ENCODE assay signal across 18 cellular contexts in genomic region chr2:55093381-55093780, GRCh38. TPM values are rescaled to one million over a fixed set of nuclear protein-coding genes. Genes with fewer than 3 reads are reported as not detected.
DNase-seq lines count a peak whose midpoint lies in the region; ATAC-seq, FAIRE-seq and TF ChIP-seq lines count a peak whose summit lies in the region.
"Had no signal": no experiment of that assay in that cellular context is flagged by ENCODE, and none has a peak within 500 bp of the region (broad histone marks: within the 10 kb centered on the region; RNA-seq: fewer than 3 reads in every experiment).

No MANE protein-coding gene starts in this region.

- WGBS in esophagus muscularis mucosa: 65% methylated on average over 4 of the region's 4 CpGs

- no peak overlapping the region for H3K4me3 ChIP-seq in adipocyte (ENCODE audit: low read length)
- no peak overlapping the region for H3K4me3 ChIP-seq in keratinocyte (ENCODE audit: control insufficient read depth in 2 of 3, extremely low read depth in 1 of 3, insufficient read depth in 2 of 3, low read depth in 1 of 3, low read length in 3 of 3)
- H3K4me3 ChIP-seq in esophagus muscularis mucosa: no peak overlapping the region
- H3K4me3 ChIP-seq in MM.1S (ENCODE audit: low read length): no peak overlapping the region

- H3K27ac ChIP-seq in keratinocyte (ENCODE audit: control insufficient read depth, insufficient read depth, low read length): no peak overlapping the region
- no peak overlapping the region for H3K27ac ChIP-seq in esophagus muscularis mucosa (replicated peaks in 1 of 4)
- H3K27ac ChIP-seq in MM.1S (ENCODE audit: low read length): no peak overlapping the region

- H3K9me3 ChIP-seq in adipocyte (ENCODE audit: control insufficient read depth, low read length) (no peaks in the 10 kb centered on the region), keratinocyte (ENCODE audit: control insufficient read depth, low read depth, low read length) (no peaks in the 10 kb centered on the region), esophagus muscularis mucosa (no peaks in the 10 kb centered on the region), MM.1S (replicated peaks; ENCODE audit: insufficient read depth, low read length) (no peaks in the 10 kb centered on the region)

- TF ChIP-seq POLR2A in esophagus muscularis mucosa (IDR thresholded peaks at IDR 0.05; ENCODE audit: low read depth): no peak

- H3K4me1 ChIP-seq in adipocyte (ENCODE audit: control insufficient read depth, insufficient read depth, low read length): peaks cover 34% of the 10 kb centered on the region
- peaks cover 15% of the 10 kb centered on the region for H3K4me1 ChIP-seq in keratinocyte (ENCODE audit: control insufficient read depth, extremely low read depth, insufficient read depth, low read length)
- H3K4me1 ChIP-seq in esophagus muscularis mucosa: peaks cover 20 to 30% (median 23%) of the 10 kb centered on the region in 4 donors
- peaks cover 4% of the 10 kb centered on the region; the same call in 1 of the 2 replicates for H3K4me1 ChIP-seq in MM.1S (ENCODE audit: low read length)

- H3K9me2 ChIP-seq in MM.1S (replicated peaks; ENCODE audit: insufficient read depth, low read length): no peaks in the 10 kb centered on the region

- H3K9me1 ChIP-seq in keratinocyte (ENCODE audit: control insufficient read depth, extremely low read depth, insufficient read depth, low read length): no peaks in the 10 kb centered on the region

- dilution Hi-C loops in keratinocyte (cut with MboI; ENCODE audit: extremely low pct_ligation_motif_present, low sequenced_read_pairs): no loop called here

- H3K9ac ChIP-seq in adipocyte (ENCODE audit: low read length) (no peak overlapping the region), keratinocyte (ENCODE audit: control insufficient read depth, extremely low read depth, insufficient read depth, low read length) (no peak overlapping the region), MM.1S (ENCODE audit: low read length) (no peak overlapping the region)

- H4K20me1 ChIP-seq in keratinocyte (ENCODE audit: control insufficient read depth, extremely low read depth, insufficient read depth, low read length) (no peaks in the 10 kb centered on the region), MM.1S (ENCODE audit: insufficient read depth, low read length) (no peaks in the 10 kb centered on the region)

- H3K27me3 ChIP-seq in adipocyte (replicated peaks; ENCODE audit: control insufficient read depth, insufficient read depth, low read length): no peaks in the 10 kb centered on the region
- H3K27me3 ChIP-seq in keratinocyte (ENCODE audit: control insufficient read depth, extremely low read depth, insufficient read depth, low read length): no peaks in the 10 kb centered on the region
- H3K27me3 ChIP-seq in esophagus muscularis mucosa: no peaks in the 10 kb centered on the region
- no peaks in the 10 kb centered on the region for H3K27me3 ChIP-seq in MM.1S (replicated peaks; ENCODE audit: insufficient read depth, low read length)

- H3K36me3 ChIP-seq in adipocyte (ENCODE audit: control insufficient read depth, insufficient read depth, low read length, severe bottlenecking) (no peaks in the 10 kb centered on the region), keratinocyte (ENCODE audit: control insufficient read depth in 2 of 2, extremely low read depth in 1 of 2, insufficient read depth in 2 of 2, low read length in 2 of 2) (no peaks in the 10 kb centered on the region), esophagus muscularis mucosa (no peaks in the 10 kb centered on the region), MM.1S (replicated peaks; ENCODE audit: insufficient read depth, low read length) (no peaks in the 10 kb centered on the region)

- H3K79me2 ChIP-seq in keratinocyte (ENCODE audit: control insufficient read depth, insufficient read depth, low read length) (no peaks in the 10 kb centered on the region), MM.1S (ENCODE audit: low read length) (no peaks in the 10 kb centered on the region)

- TF ChIP-seq CTCF in keratinocyte (optimal IDR thresholded peaks at IDR 0.05 in 1 of 3, IDR thresholded peaks at IDR 0.05 in 1 of 3, conservative IDR thresholded peaks at IDR 0.05 in 1 of 3; ENCODE audit: extremely low read depth in 1 of 3, insufficient read depth in 2 of 3, low read length in 3 of 3) (no peak), esophagus muscularis mucosa (IDR thresholded peaks at IDR 0.05) (no peak), MM.1S (IDR thresholded peaks at IDR 0.05; ENCODE audit: low read length) (no peak)

- FAIRE-seq in keratinocyte (lab: Jason Lieb, UNC): no peak
- FAIRE-seq: kidney had no signal

- H3F3A ChIP-seq in MM.1S (ENCODE audit: insufficient read depth, low read length): no peaks in the 10 kb centered on the region

- no peak for TF ChIP-seq EP300 in esophagus muscularis mucosa (IDR thresholded peaks at IDR 0.05)

- peak overlapping the region; percentile 42 for H3K4me2 ChIP-seq in keratinocyte (ENCODE audit: control insufficient read depth, extremely low read depth, insufficient read depth, low read depth, low read length)
- H3K4me2 ChIP-seq in MM.1S (ENCODE audit: low read depth, low read length): no peak overlapping the region

- DNase-seq in EL: peak; percentile 87
- peak; percentile 73 for DNase-seq in NCI-H460 (ENCODE audit: extremely low read depth, low read depth)
- peak; percentile 53 for DNase-seq in adipocyte (ENCODE audit: low read depth)
- peak; percentile 50 for DNase-seq in keratinocyte (ENCODE audit: low read depth, low spot score)
- no peak for DNase-seq in esophagus muscularis mucosa (ENCODE audit: extremely low spot score)
- no peak for DNase-seq in MM.1S
- DNase-seq: activated CD4-positive, alpha-beta memory T cell treated with anti-CD3 and anti-CD28 coated beads, Interleukin-2, amount 10 ng/mL, durations not matched to agents 7 days and 5 days; activated gamma-delta T cell; GDM1; KBM-7; kidney; NCI-H2081; retina; stimulated activated CD4-positive, alpha-beta T cell treated with anti-CD3 and anti-CD28 coated beads, Interleukin-4, amount 100 ng/mL, for 24 hours; stimulated activated naive B cell treated with anti-CD40 and anti-IgM and Interleukin-4, amounts not matched to agents 10 μg/mL and 1 μg/mL and 100 μg/mL, for 72 hours; T-helper 9 cell had no signal

- intact Hi-C loops in esophagus muscularis mucosa (cut with DNase I): no loop called here

- ATAC-seq in HG02981 (IDR thresholded peaks at IDR 0.05; ENCODE audit: unreplicated experiment): no peak
- no peak for ATAC-seq in HG02588 (IDR thresholded peaks at IDR 0.05; ENCODE audit: unreplicated experiment)
- ATAC-seq: stimulated activated naive B cell treated with anti-CD40 and anti-IgM and Interleukin-4, amounts not matched to agents 10 μg/mL and 1 μg/mL and 100 μg/mL, for 72 hours had no signal

- H2AFZ ChIP-seq in keratinocyte (ENCODE audit: control insufficient read depth, low read length): no peak overlapping the region
- no peak overlapping the region for H2AFZ ChIP-seq in MM.1S (ENCODE audit: low read length)

RNA-seq across cellular contexts. Expression of gene RTN4, which starts 43.1 kb away (rescaled TPM):
- 302 and 305 TPM in 2 replicates for total RNA-seq in NCI-H460 (2014; rRNA removed; shearing (Covaris generic))
- polyA plus RNA-seq in NCI-H460 (2014; cell fraction: nucleus; rRNA removed): 243 and 252 TPM in 2 replicates
- polyA plus RNA-seq in keratinocyte: 244 to 434 TPM (median 406 TPM) in 3 replicates
- 206 TPM for polyA plus RNA-seq in keratinocyte (2011; ENCODE audit: low read depth)
- polyA plus RNA-seq in keratinocyte (2011; cell fraction: cytosol; rRNA removed): 257 and 472 TPM in 2 replicates
- 657 and 1,094 TPM in 2 replicates for polyA plus RNA-seq in keratinocyte (2011; cell fraction: nucleus; rRNA removed)
- 377 and 414 TPM in 2 replicates for polyA plus RNA-seq in keratinocyte (2012; ENCODE audit: low replicate concordance)
- 170 to 479 TPM (median 356 TPM) in 3 replicates for polyA minus RNA-seq in keratinocyte
- polyA minus RNA-seq in keratinocyte (2011; cell fraction: cytosol; rRNA and poly(A)+ RNA removed): 181 TPM
- 288 and 556 TPM in 2 replicates for polyA minus RNA-seq in keratinocyte (2011; cell fraction: nucleus; rRNA and poly(A)+ RNA removed)
- 100 to 1,000 TPM; 214 to 272 (median 251) TPM for total RNA-seq in esophagus muscularis mucosa

Comparison
In these comparisons a context has a peak if more than half of its experiments do, and no peak if none do; other contexts are left out.
1. DNase-seq: peak in EL (single experiment), NCI-H460 (single experiment), adipocyte (single experiment) and keratinocyte (single experiment); none in esophagus muscularis mucosa (single experiment) and MM.1S (single experiment).